Comparison of ENCODE assay signal across 1 cellular context in the genomic region with DNA sequence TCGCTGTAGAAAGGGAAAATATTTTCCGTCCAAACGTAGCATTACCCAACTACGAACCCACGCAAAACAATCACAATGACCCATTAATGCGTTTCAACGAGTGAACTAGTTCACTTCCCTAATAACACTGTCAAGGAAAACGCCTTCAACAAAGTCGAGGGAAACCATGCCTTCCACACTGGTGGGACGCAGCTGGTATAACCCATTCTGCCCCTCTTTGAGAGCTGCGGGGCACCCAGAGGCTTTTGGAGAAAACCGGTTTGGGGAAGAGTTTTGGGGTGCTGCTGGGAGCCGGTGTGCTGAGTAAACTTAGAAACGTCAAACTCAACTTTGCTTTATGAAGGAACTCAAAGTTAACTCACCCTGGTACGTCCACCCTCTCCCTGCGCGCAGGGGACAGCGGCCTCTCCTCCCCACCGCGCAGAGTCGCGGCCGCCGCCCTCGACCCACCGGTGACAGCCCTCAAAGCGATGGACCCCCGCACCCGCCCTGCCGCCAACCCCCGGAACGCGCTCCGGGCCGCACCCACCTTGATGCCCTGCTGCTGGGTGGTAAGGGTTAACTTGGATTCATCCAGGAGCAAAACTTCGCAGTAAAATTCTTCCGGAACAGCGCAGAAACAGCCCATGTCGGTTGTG.
TF ChIP-seq lines count a peak whose summit lies in the region.

No MANE protein-coding gene starts in this region.

TF ChIP-seq in H1, 55 proteins besides CTCF, POLR2A, EP300 and RAD21 (continued from another document):
- TF ChIP-seq, protein P1, sequence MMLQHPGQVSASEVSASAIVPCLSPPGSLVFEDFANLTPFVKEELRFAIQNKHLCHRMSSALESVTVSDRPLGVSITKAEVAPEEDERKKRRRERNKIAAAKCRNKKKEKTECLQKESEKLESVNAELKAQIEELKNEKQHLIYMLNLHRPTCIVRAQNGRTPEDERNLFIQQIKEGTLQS (IDR thresholded peaks at IDR 0.05; ENCODE audit: insufficient read depth, low read depth, low read length) = no peak
- TF ChIP-seq RNF2 (IDR thresholded peaks at IDR 0.05; ENCODE audit: borderline replicate concordance, low read depth, low read length, missing control alignments, poor library complexity, severe bottlenecking) = peak; percentile 40
